In genomic region chr5:154271936-154272514, GRCh38 we compare ENCODE assay signal across 14 cellular contexts.
DNase-seq lines count a peak whose midpoint lies in the region; ATAC-seq and TF ChIP-seq lines count a peak whose summit lies in the region.
"Had no signal": no experiment of that assay in that cellular context is flagged by ENCODE, and none has a peak within 500 bp of the region (broad histone marks: within the 10 kb centered on the region; RNA-seq: fewer than 3 reads in every experiment).

No MANE protein-coding gene starts in this region.

- peak; percentile 11 for DNase-seq in DMS 273 (lab: John Stamatoyannopoulos, UW; ENCODE audit: unreplicated experiment)
- DNase-seq in DMS 273 treated with DMSO at 0.1 percent for 48 hours (lab: John Stamatoyannopoulos, UW), result no peak
- no peak for DNase-seq in CD8-positive, alpha-beta memory T cell
- DNase-seq in AG08396 (ENCODE audit: low spot score), result no peak
- DNase-seq: mesendoderm, NCI-H1048, NCI-H510A had no signal

- H3K9me3 ChIP-seq in CD8-positive, alpha-beta memory T cell (ENCODE audit: low read length), result no peaks in the 10 kb centered on the region
- H3K9me3 ChIP-seq in neutrophil, result no peaks in the 10 kb centered on the region

- no peak overlapping the region for H3K4me3 ChIP-seq in CD8-positive, alpha-beta memory T cell (ENCODE audit: low read length)
- no peak overlapping the region for H3K4me3 ChIP-seq in neutrophil (ENCODE audit: low read depth in 1 of 2, low read length in 1 of 2)

- no peak for TF ChIP-seq CTCF in VCaP (conservative IDR thresholded peaks at IDR 0.05)
- no peak for TF ChIP-seq CTCF in neutrophil (IDR thresholded peaks at IDR 0.05)

- CTCF ChIA-PET in CD8-positive, alpha-beta memory T cell (lab: Charles Lee), result no interaction called here

- peaks cover 0 to 10% (median 3%) of the 10 kb centered on the region in 3 donors for H3K36me3 Mint-ChIP-seq in CD8-positive, alpha-beta memory T cell

- ATAC-seq in GM18858 (IDR thresholded peaks at IDR 0.05; ENCODE audit: unreplicated experiment) (no peak), GM19455 (IDR thresholded peaks at IDR 0.05; ENCODE audit: unreplicated experiment) (no peak)
- ATAC-seq: HCT116, SK-N-SH treated with all-trans-retinoic acid at 6 μM for 48 hours had no signal

- peaks cover 37 to 54% (median 44%) of the 10 kb centered on the region in 3 donors for H3K4me1 Mint-ChIP-seq in CD8-positive, alpha-beta memory T cell

- H3K4me1 ChIP-seq in CD8-positive, alpha-beta memory T cell (ENCODE audit: insufficient read depth, low read length), result peaks cover 26% of the 10 kb centered on the region
- peaks cover 35 to 61% of the 10 kb centered on the region in 2 experiments for H3K4me1 ChIP-seq in neutrophil (ENCODE audit: control insufficient read depth in 1 of 2, insufficient read depth in 1 of 2, low read depth in 1 of 2, low read length in 1 of 2)

- no peaks in the 10 kb centered on the region for H3K27me3 Mint-ChIP-seq in CD8-positive, alpha-beta memory T cell

- POLR2A ChIA-PET in CD8-positive, alpha-beta memory T cell (lab: Charles Lee), result no interaction called here

- peak overlapping the region in 6 of 8 donors; percentile 35 to 93 (median 89) for H3K27ac Mint-ChIP-seq in CD8-positive, alpha-beta memory T cell

- no peaks in the 10 kb centered on the region for H3K36me3 ChIP-seq in CD8-positive, alpha-beta memory T cell (ENCODE audit: insufficient read depth, low read length)
- no peaks in the 10 kb centered on the region for H3K36me3 ChIP-seq in neutrophil

- H3K9me3 Mint-ChIP-seq in CD8-positive, alpha-beta memory T cell, result no peaks in the 10 kb centered on the region

- H3K4me3 Mint-ChIP-seq in CD8-positive, alpha-beta memory T cell, result peak overlapping the region in 2 of 7 donors; percentile 9 to 61

- H3K27me3 ChIP-seq in CD8-positive, alpha-beta memory T cell (ENCODE audit: insufficient read depth, low read length, poor library complexity, severe bottlenecking), result no peaks in the 10 kb centered on the region
- H3K27me3 ChIP-seq in neutrophil, result no peaks in the 10 kb centered on the region

- H3K27ac ChIP-seq in CD8-positive, alpha-beta memory T cell (ENCODE audit: low read depth, low read length), result peak overlapping the region; percentile 32
- H3K27ac ChIP-seq in VCaP (0 out of 2 replicates have a peak overlapping the region, but pooled peaks have one; percentile 5), neutrophil (peak overlapping the region; percentile 73)
- H3K27ac ChIP-seq: 22Rv1 had no signal

Comparison
In these comparisons a context has a peak if more than half of its experiments do, and no peak if none do; other contexts are left out.
1. H3K27ac ChIP-seq: peak in every context shown above with its lines; median percentile 73 in neutrophil; 32 in CD8-positive, alpha-beta memory T cell; 5 in VCaP.